In genomic region chr4:13542577-13543042, GRCh38 we compare ENCODE assay signal across 1 cellular context.
TF ChIP-seq lines count a peak whose summit lies in the region.

No MANE protein-coding gene starts in this region.

TF ChIP-seq in SK-N-SH treated with all-trans-retinoic acid at 6 μM for 48 hours, 23 proteins besides CTCF, POLR2A, EP300 and RAD21 (continued from another document):
- TF ChIP-seq TSHZ2 (CRISPR knock-in tag; IDR thresholded peaks at IDR 0.05) (no peak), ZFP3 (CRISPR knock-in tag; IDR thresholded peaks at IDR 0.05) (no peak), SNAI2 (CRISPR knock-in tag; IDR thresholded peaks at IDR 0.05) (no peak), BACH2 (CRISPR knock-in tag; IDR thresholded peaks at IDR 0.05; ENCODE audit: borderline replicate concordance) (no peak), GLIS3 (CRISPR knock-in tag; IDR thresholded peaks at IDR 0.05) (no peak), ESRRG (CRISPR knock-in tag; IDR thresholded peaks at IDR 0.05) (no peak), CREB5 (CRISPR knock-in tag; IDR thresholded peaks at IDR 0.05; ENCODE audit: low read depth) (no peak), ZNF70 (CRISPR knock-in tag; IDR thresholded peaks at IDR 0.05) (no peak), ZNF8 (CRISPR knock-in tag; IDR thresholded peaks at IDR 0.05) (no peak), ZNF565 (CRISPR knock-in tag; conservative IDR thresholded peaks at IDR 0.05; ENCODE audit: low read depth) (no peak), ZC3H10 (CRISPR knock-in tag; IDR thresholded peaks at IDR 0.05) (no peak)
